Comparison of ENCODE assay signal across 13 cellular contexts in genomic region chr2:147663964-147664363, GRCh38.
DNase-seq lines count a peak whose midpoint lies in the region; ATAC-seq and TF ChIP-seq lines count a peak whose summit lies in the region.
"Had no signal": no experiment of that assay in that cellular context is flagged by ENCODE, and none has a peak within 500 bp of the region (broad histone marks: within the 10 kb centered on the region; RNA-seq: fewer than 3 reads in every experiment).

No MANE protein-coding gene starts in this region.

- in situ Hi-C loops in G401 (cut with HindIII; ENCODE audit: low sequenced_read_pairs) = no loop called here

- H2BK15ac ChIP-seq in H9 (ENCODE audit: low read depth, low read length) = no peak overlapping the region

- no peak overlapping the region for H3K4ac ChIP-seq in H9 (ENCODE audit: low read depth, low read length)

- no peak overlapping the region for H4K8ac ChIP-seq in H9 (replicated peaks; ENCODE audit: insufficient read length, low read depth, low read length)

- peak overlapping the region; percentile 79 for H3K4me3 Mint-ChIP-seq in activated T-helper 17 cell treated with anti-CD3 and anti-CD28 coated beads, Interleukin-2, amount 50 U/mL, for 72 hours
- H3K4me3 Mint-ChIP-seq in H9 = no peak overlapping the region
- H3K4me3 Mint-ChIP-seq: neural crest cell had no signal

- peak overlapping the region; percentile 83 for H3K27ac Mint-ChIP-seq in activated T-helper 17 cell treated with anti-CD3 and anti-CD28 coated beads, Interleukin-2, amount 50 U/mL, for 72 hours
- H3K27ac Mint-ChIP-seq in H9 = no peak overlapping the region

- no peaks in the 10 kb centered on the region for H4K20me1 ChIP-seq in H9 (ENCODE audit: control insufficient read depth, insufficient read depth, insufficient read length)

- no peak overlapping the region for H4K91ac ChIP-seq in H9 (ENCODE audit: insufficient read length, low read depth, low read length)

- H2BK120ac ChIP-seq in H9 (ENCODE audit: low read depth, low read length, poor library complexity, severe bottlenecking) = no peak overlapping the region

- H3K79me2 ChIP-seq in H9 (ENCODE audit: insufficient read depth, low read length) = no peaks in the 10 kb centered on the region

- peak; percentile 31 for ATAC-seq in GM18870 (IDR thresholded peaks at IDR 0.05; ENCODE audit: unreplicated experiment)
- ATAC-seq in HG02884 (IDR thresholded peaks at IDR 0.05; ENCODE audit: unreplicated experiment) = peak; percentile 23
- ATAC-seq in activated T-helper 17 cell treated with anti-CD3 and anti-CD28 coated beads, Interleukin-2, amount 50 U/mL, for 72 hours (replicated peaks) = peak; percentile 58

- no peak overlapping the region for H3T11ph ChIP-seq in H9 (ENCODE audit: low read length)

- H2BK20ac ChIP-seq in H9 (ENCODE audit: low read depth, low read length, poor library complexity, severe bottlenecking) = no peak overlapping the region

- H2BK12ac ChIP-seq in H9 (ENCODE audit: insufficient read length, low read depth, low read length) = no peak overlapping the region

- H3K18ac ChIP-seq in H9 (ENCODE audit: insufficient read length, low read depth, low read length) = no peak overlapping the region

- H3K27ac ChIP-seq in H9 (ENCODE audit: insufficient read length, low read depth, low read length) = no peak overlapping the region
- H3K27ac ChIP-seq: C4-2B had no signal

- no peak overlapping the region for H3K4me2 ChIP-seq in H9 (ENCODE audit: insufficient read depth, insufficient read length, low read length)

- H3K23me2 ChIP-seq in H9 (ENCODE audit: insufficient read length, low read depth, low read length, poor library complexity, severe bottlenecking) = no peaks in the 10 kb centered on the region

- H3K79me1 ChIP-seq in H9 (ENCODE audit: insufficient read depth, low read depth, low read length, poor library complexity, severe bottlenecking) = no peaks in the 10 kb centered on the region

- no peaks in the 10 kb centered on the region for H3K9me3 Mint-ChIP-seq in activated T-helper 17 cell treated with anti-CD3 and anti-CD28 coated beads, Interleukin-2, amount 50 U/mL, for 72 hours
- no peaks in the 10 kb centered on the region for H3K9me3 Mint-ChIP-seq in H9
- H3K9me3 Mint-ChIP-seq: neural crest cell had no signal

- H3K36me3 Mint-ChIP-seq in activated T-helper 17 cell treated with anti-CD3 and anti-CD28 coated beads, Interleukin-2, amount 50 U/mL, for 72 hours (ENCODE audit: low read depth) = no peaks in the 10 kb centered on the region
- H3K36me3 Mint-ChIP-seq in H9 (ENCODE audit: insufficient read depth in 1 of 3, low read depth in 3 of 3) = no peaks in the 10 kb centered on the region

- no peak overlapping the region for H2AK5ac ChIP-seq in H9 (ENCODE audit: insufficient read length, low read length)

- H4K5ac ChIP-seq in H9 (ENCODE audit: insufficient read length, low read depth, low read length) = no peak overlapping the region

- peaks cover 24% of the 10 kb centered on the region for H3K4me1 Mint-ChIP-seq in activated T-helper 17 cell treated with anti-CD3 and anti-CD28 coated beads, Interleukin-2, amount 50 U/mL, for 72 hours
- H3K4me1 Mint-ChIP-seq in H9 = peaks cover 0 to 3% of the 10 kb centered on the region in 2 experiments; a peak in 1 of 4 replicates
- H3K4me1 Mint-ChIP-seq: neural crest cell had no signal

- H3K14ac ChIP-seq in H9 (ENCODE audit: insufficient read depth, low read length) = no peak overlapping the region

- H3K27me3 ChIP-seq in H9 (ENCODE audit: insufficient read depth, low read length) = no peaks in the 10 kb centered on the region

- H3K9ac ChIP-seq in H9 (ENCODE audit: extremely low read depth, insufficient read length, low read length) = no peak overlapping the region

- no peak overlapping the region for H2AFZ ChIP-seq in H9 (ENCODE audit: low read length)

- no peaks in the 10 kb centered on the region for H3K4me1 ChIP-seq in H9 (ENCODE audit: insufficient read depth, low read length)

- DNase-seq in CD1c-positive myeloid dendritic cell (ENCODE audit: extremely low spot score) (peak; percentile 25), H9 (no peak), G401 (ENCODE audit: low spot score) (no peak), T1000 (lab: John Stamatoyannopoulos, UW) (no peak), NCI-H69 (lab: John Stamatoyannopoulos, UW) (no peak)
- DNase-seq: kidney glomerular epithelial cell, NCI-H1092, NCI-H82 had no signal

- H2BK5ac ChIP-seq in H9 (ENCODE audit: insufficient read length, low read length) = no peak overlapping the region

- no peak overlapping the region for H3K56ac ChIP-seq in H9 (ENCODE audit: insufficient read length, low read depth, low read length)

- no peak for TF ChIP-seq CTCF in H9 (conservative IDR thresholded peaks at IDR 0.05)

- whole genome bisulfite sequencing in H9 (ENCODE audit: extremely low coverage, insufficient read length, low lambda C conversion rate) = no CpG with 5 or more reads among the region's 2 CpGs

- H3K27me3 Mint-ChIP-seq in activated T-helper 17 cell treated with anti-CD3 and anti-CD28 coated beads, Interleukin-2, amount 50 U/mL, for 72 hours = no peaks in the 10 kb centered on the region
- H3K27me3 Mint-ChIP-seq in H9 (ENCODE audit: low read depth) = no peaks in the 10 kb centered on the region

- no peak overlapping the region for H3K23ac ChIP-seq in H9 (ENCODE audit: insufficient read length, low read depth, low read length)

- no peaks in the 10 kb centered on the region for H3K9me3 ChIP-seq in H9 (ENCODE audit: control insufficient read depth, low read depth, low read length)
